ENCODE assay signal across 9 cellular contexts in genomic region chr12:49269191-49269590, GRCh38. TPM values are rescaled to one million over a fixed set of nuclear protein-coding genes. Genes with fewer than 3 reads are reported as not detected.
DNase-seq lines count a peak whose midpoint lies in the region; ATAC-seq, FAIRE-seq and TF ChIP-seq lines count a peak whose summit lies in the region.
"Not testable (repeated sequence)": the region's sequence is repeated elsewhere in the genome, so short reads cannot be mapped to it uniquely, and the experiment has no call there.
"Had no signal": no experiment of that assay in that cellular context is flagged by ENCODE, and none has a peak within 500 bp of the region (broad histone marks: within the 10 kb centered on the region; RNA-seq: fewer than 3 reads in every experiment).

No MANE protein-coding gene starts in this region.

- H3K4me3 ChIP-seq in A549 (peak overlapping the region; percentile 23), adipocyte (ENCODE audit: low read length) (peak overlapping the region; percentile 96), foreskin fibroblast (ENCODE audit: low read depth in 1 of 2, low read length in 2 of 2) (peak overlapping the region; percentile 19 to 24)
- not testable (repeated sequence) for H3K4me3 ChIP-seq in neural progenitor cell

- peaks cover 44% of the 10 kb centered on the region for H3K4me1 ChIP-seq in A549
- H3K4me1 ChIP-seq in adipocyte (ENCODE audit: control insufficient read depth, insufficient read depth, low read length): peaks cover 59% of the 10 kb centered on the region
- H3K4me1 ChIP-seq in neural progenitor cell: peaks cover 17% of the 10 kb centered on the region

- H2AFZ ChIP-seq in neural progenitor cell (replicated peaks): not testable (repeated sequence)

- not testable (repeated sequence) for TF ChIP-seq CTCF in A549 (IDR thresholded peaks at IDR 0.05); foreskin fibroblast (IDR thresholded peaks at IDR 0.05; ENCODE audit: low read depth, low read length); neural progenitor cell (IDR thresholded peaks at IDR 0.05)

- H4K20me1 ChIP-seq in neural progenitor cell (ENCODE audit: low read depth): peaks cover 53% of the 10 kb centered on the region

- H3K4me2 ChIP-seq in A549: peak overlapping the region; percentile 94
- peak overlapping the region; percentile 83 for H3K4me2 ChIP-seq in neural progenitor cell

- not testable (repeated sequence) for H3K9ac ChIP-seq in adipocyte (ENCODE audit: low read length); neural progenitor cell

- not testable (repeated sequence) for H3K36me3 Mint-ChIP-seq in T-helper 17 cell (ENCODE audit: low read depth)
- peaks cover 90% of the 10 kb centered on the region for H3K36me3 Mint-ChIP-seq in dendritic cell treated with granulocyte-macrophage colony-stimulating factor and Interleukin-4, amounts not matched to agents 40 ng/mL and 50 ng/mL, for 4 days (ENCODE audit: low read depth)
- H3K36me3 Mint-ChIP-seq in neural progenitor cell: peaks cover 31% of the 10 kb centered on the region
- peaks cover 73% of the 10 kb centered on the region for H3K36me3 Mint-ChIP-seq in stimulated activated naive CD8-positive, alpha-beta T cell treated with anti-CD3 and anti-CD28 coated beads, Interleukin-15, Interleukin-2, amounts not matched to agents 100 ng/mL and 50 ng/mL, for 24 hours (ENCODE audit: low read depth)

- DNase-seq in A549 (ENCODE audit: low read depth in 1 of 2, low spot score in 1 of 2); HTR-8/SVneo (ENCODE audit: insufficient read length, low spot score); T-helper 17 cell; adipocyte (ENCODE audit: low read depth); foreskin fibroblast; neural progenitor cell (ENCODE audit: low spot score): not testable (repeated sequence)

- CTCF ChIA-PET in A549 (lab: Yijun Ruan, JAX): interaction anchor here (1.9 to 15.0 kb wide), 2 partner anchors 8 to 22 kb away, joined by 5 to 164 read pairs; partner anchors contain the start of gene PRPH

- not testable (repeated sequence) for ATAC-seq in A549, T-helper 17 cell

- H3K36me3 ChIP-seq in adipocyte (ENCODE audit: control insufficient read depth, insufficient read depth, low read length, severe bottlenecking): peaks cover 60% of the 10 kb centered on the region
- H3K36me3 ChIP-seq in neural progenitor cell: not testable (repeated sequence)

- TF ChIP-seq RAD21 in A549 (conservative IDR thresholded peaks at IDR 0.05 in 1 of 2, IDR thresholded peaks at IDR 0.05 in 1 of 2): not testable (repeated sequence)

- WGBS in A549 (ENCODE audit: missing lambda C conversion rate): 45% methylated on average over 6 of the region's 6 CpGs

- not testable (repeated sequence) for H3K27me3 ChIP-seq in adipocyte (replicated peaks; ENCODE audit: control insufficient read depth, insufficient read depth, low read length); neural progenitor cell

- not testable (repeated sequence) for TF ChIP-seq EP300 in A549 (IDR thresholded peaks at IDR 0.05)

- POLR2A ChIA-PET in A549 (lab: Yijun Ruan, JAX): interaction anchor here (0.6 to 1.4 kb wide), 6 partner anchors 28 to 473 kb away, joined by 3 to 5 read pairs (median 3); partner anchors contain the start of genes TROAP and TUBA1B

- H3K27ac Mint-ChIP-seq in T-helper 17 cell: peak overlapping the region; percentile 47
- H3K27ac Mint-ChIP-seq in dendritic cell treated with granulocyte-macrophage colony-stimulating factor and Interleukin-4, amounts not matched to agents 40 ng/mL and 50 ng/mL, for 4 days: peak overlapping the region; percentile 95
- not testable (repeated sequence) for H3K27ac Mint-ChIP-seq in neural progenitor cell
- peak overlapping the region; percentile 61 for H3K27ac Mint-ChIP-seq in stimulated activated naive CD8-positive, alpha-beta T cell treated with anti-CD3 and anti-CD28 coated beads, Interleukin-15, Interleukin-2, amounts not matched to agents 100 ng/mL and 50 ng/mL, for 24 hours

- intact Hi-C loops in dendritic cell treated with granulocyte-macrophage colony-stimulating factor and Interleukin-4, amounts not matched to agents 40 ng/mL and 50 ng/mL, for 4 days (cut with micrococcal nuclease): not testable (repeated sequence)

- peaks cover 81% of the 10 kb centered on the region for H3F3A ChIP-seq in neural progenitor cell (ENCODE audit: low read depth)

- not testable (repeated sequence) for TF ChIP-seq POLR2A in A549 (IDR thresholded peaks at IDR 0.05; ENCODE audit: low read length)

- peaks cover 20% of the 10 kb centered on the region for H3K4me1 Mint-ChIP-seq in T-helper 17 cell
- peaks cover 31% of the 10 kb centered on the region for H3K4me1 Mint-ChIP-seq in dendritic cell treated with granulocyte-macrophage colony-stimulating factor and Interleukin-4, amounts not matched to agents 40 ng/mL and 50 ng/mL, for 4 days (ENCODE audit: low read depth)
- peaks cover 25% of the 10 kb centered on the region for H3K4me1 Mint-ChIP-seq in neural progenitor cell
- peaks cover 38% of the 10 kb centered on the region for H3K4me1 Mint-ChIP-seq in stimulated activated naive CD8-positive, alpha-beta T cell treated with anti-CD3 and anti-CD28 coated beads, Interleukin-15, Interleukin-2, amounts not matched to agents 100 ng/mL and 50 ng/mL, for 24 hours (ENCODE audit: low read depth)

- not testable (repeated sequence) for FAIRE-seq in A549 (lab: Jason Lieb, UNC)
- peak; percentile 59 for FAIRE-seq in HTR-8/SVneo (lab: Jason Lieb, UNC)

- not testable (repeated sequence) for H3K27me3 Mint-ChIP-seq in T-helper 17 cell; dendritic cell treated with granulocyte-macrophage colony-stimulating factor and Interleukin-4, amounts not matched to agents 40 ng/mL and 50 ng/mL, for 4 days; neural progenitor cell (ENCODE audit: insufficient read depth, low read depth); stimulated activated naive CD8-positive, alpha-beta T cell treated with anti-CD3 and anti-CD28 coated beads, Interleukin-15, Interleukin-2, amounts not matched to agents 100 ng/mL and 50 ng/mL, for 24 hours

- H3K4me3 Mint-ChIP-seq in T-helper 17 cell: not testable (repeated sequence)
- H3K4me3 Mint-ChIP-seq in dendritic cell treated with granulocyte-macrophage colony-stimulating factor and Interleukin-4, amounts not matched to agents 40 ng/mL and 50 ng/mL, for 4 days: peak overlapping the region; percentile 48
- peak overlapping the region; percentile 67 for H3K4me3 Mint-ChIP-seq in neural progenitor cell
- H3K4me3 Mint-ChIP-seq in stimulated activated naive CD8-positive, alpha-beta T cell treated with anti-CD3 and anti-CD28 coated beads, Interleukin-15, Interleukin-2, amounts not matched to agents 100 ng/mL and 50 ng/mL, for 24 hours: peak overlapping the region; percentile 10

- peak overlapping the region in 1 of 2 experiments; percentile 100; a peak in 3 of 6 replicates for H3K27ac ChIP-seq in A549
- H3K27ac ChIP-seq in neural progenitor cell: peak overlapping the region; percentile 74

- not testable (repeated sequence) for H3K9me3 Mint-ChIP-seq in dendritic cell treated with granulocyte-macrophage colony-stimulating factor and Interleukin-4, amounts not matched to agents 40 ng/mL and 50 ng/mL, for 4 days; neural progenitor cell; stimulated activated naive CD8-positive, alpha-beta T cell treated with anti-CD3 and anti-CD28 coated beads, Interleukin-15, Interleukin-2, amounts not matched to agents 100 ng/mL and 50 ng/mL, for 24 hours

- H3K9me3 ChIP-seq in A549; T-helper 17 cell (ENCODE audit: control insufficient read depth, low read length, poor library complexity, severe bottlenecking); adipocyte (ENCODE audit: control insufficient read depth, low read length); neural progenitor cell (ENCODE audit: low read depth): not testable (repeated sequence)

- peaks cover 57% of the 10 kb centered on the region for H3K79me2 ChIP-seq in neural progenitor cell (ENCODE audit: low read depth)

TF ChIP-seq in A549, 52 proteins besides CTCF, POLR2A, EP300 and RAD21:
- TF ChIP-seq TP53 (CRISPR knock-in tag; IDR thresholded peaks at IDR 0.05) (peak; percentile 50; the same call in 1 of the 2 replicates), FOSL2 (CRISPR knock-in tag; IDR thresholded peaks at IDR 0.05) (peak; percentile 50)
- not testable (repeated sequence) for TF ChIP-seq FOSL2 (IDR thresholded peaks at IDR 0.05)

RNA-seq across cellular contexts. Expression of gene TUBA1C, which starts 4.3 kb away (rescaled TPM):
- polyA plus RNA-seq in A549 (2011; rRNA removed) (1,183 and 1,488 TPM in 2 replicates), A549 (2017; fragmentation: RNase III; extraction: RNeasy Plus Mini Kit Qiagen cat#74134 plus additional on column Dnase treatment) (1,577 to 1,940 TPM (median 1,656 TPM) in 3 replicates)
- polyA plus RNA-seq in A549 (2012; cell fraction: cytosol; rRNA removed): 3,774 and 4,321 TPM in 2 replicates
- 3,587 and 3,861 TPM in 2 replicates for polyA plus RNA-seq in A549 (2012; cell fraction: nucleus; rRNA removed)
- polyA minus RNA-seq in A549 (2011; rRNA and poly(A)+ RNA removed): 1,919 and 2,604 TPM in 2 replicates
- total RNA-seq in T-helper 17 cell (10 to 100 TPM; 49.7 to 66.7 TPM), neural progenitor cell (ENCODE audit: low replicate concordance) (402 and 655 TPM in 2 replicates)

RNA-seq across cellular contexts. Expression of gene PRPH, which starts 25.8 kb away (rescaled TPM):
- 1.7 and 2.0 TPM in 2 replicates for polyA plus RNA-seq in A549 (2011; rRNA removed)
- polyA plus RNA-seq in A549 (2012; cell fraction: cytosol; rRNA removed): 0.95 and 1.3 TPM in 2 replicates
- 0.72 and 1.3 TPM in 2 replicates for polyA plus RNA-seq in A549 (2012; cell fraction: nucleus; rRNA removed)
- polyA plus RNA-seq in A549 (2017; fragmentation: RNase III; extraction: RNeasy Plus Mini Kit Qiagen cat#74134 plus additional on column Dnase treatment): 0.42 to 0.67 TPM (median 0.50 TPM) in 3 replicates
- 1.3 and 3.1 TPM in 2 replicates for polyA minus RNA-seq in A549 (2011; rRNA and poly(A)+ RNA removed)
- not detected for total RNA-seq in T-helper 17 cell
- 0.74 TPM in 1 of 2 replicates, not detected in the other for total RNA-seq in neural progenitor cell (ENCODE audit: low replicate concordance)
- total RNA-seq: myocyte had no signal

RNA-seq across cellular contexts. Expression of gene TROAP, which starts 53.9 kb away (rescaled TPM):
- polyA plus RNA-seq in A549 (2011; rRNA removed) (50.0 and 56.4 TPM in 2 replicates), A549 (2017; fragmentation: RNase III; extraction: RNeasy Plus Mini Kit Qiagen cat#74134 plus additional on column Dnase treatment) (49.3 to 59.3 TPM (median 55.5 TPM) in 3 replicates)
- 108 and 115 TPM in 2 replicates for polyA plus RNA-seq in A549 (2012; cell fraction: cytosol; rRNA removed)
- 170 and 181 TPM in 2 replicates for polyA plus RNA-seq in A549 (2012; cell fraction: nucleus; rRNA removed)
- 41.0 and 46.7 TPM in 2 replicates for polyA minus RNA-seq in A549 (2011; rRNA and poly(A)+ RNA removed)
- total RNA-seq in T-helper 17 cell (under 1 TPM in 1 of 2 donors, not detected in 1; 0.55 TPM), neural progenitor cell (ENCODE audit: low replicate concordance) (40.0 and 66.4 TPM in 2 replicates)

Comparison
In these comparisons a context has a peak if more than half of its experiments do, and no peak if none do; other contexts are left out.
1. RNA of gene TROAP, which starts 53.9 kb away (total RNA-seq): 40.0 to 66.4 TPM in neural progenitor cell; 0.55 TPM in T-helper 17 cell; every median in the first group is over 10 times any median in the second.